8 cellular contexts compared by ENCODE assay signal in the genomic region with DNA sequence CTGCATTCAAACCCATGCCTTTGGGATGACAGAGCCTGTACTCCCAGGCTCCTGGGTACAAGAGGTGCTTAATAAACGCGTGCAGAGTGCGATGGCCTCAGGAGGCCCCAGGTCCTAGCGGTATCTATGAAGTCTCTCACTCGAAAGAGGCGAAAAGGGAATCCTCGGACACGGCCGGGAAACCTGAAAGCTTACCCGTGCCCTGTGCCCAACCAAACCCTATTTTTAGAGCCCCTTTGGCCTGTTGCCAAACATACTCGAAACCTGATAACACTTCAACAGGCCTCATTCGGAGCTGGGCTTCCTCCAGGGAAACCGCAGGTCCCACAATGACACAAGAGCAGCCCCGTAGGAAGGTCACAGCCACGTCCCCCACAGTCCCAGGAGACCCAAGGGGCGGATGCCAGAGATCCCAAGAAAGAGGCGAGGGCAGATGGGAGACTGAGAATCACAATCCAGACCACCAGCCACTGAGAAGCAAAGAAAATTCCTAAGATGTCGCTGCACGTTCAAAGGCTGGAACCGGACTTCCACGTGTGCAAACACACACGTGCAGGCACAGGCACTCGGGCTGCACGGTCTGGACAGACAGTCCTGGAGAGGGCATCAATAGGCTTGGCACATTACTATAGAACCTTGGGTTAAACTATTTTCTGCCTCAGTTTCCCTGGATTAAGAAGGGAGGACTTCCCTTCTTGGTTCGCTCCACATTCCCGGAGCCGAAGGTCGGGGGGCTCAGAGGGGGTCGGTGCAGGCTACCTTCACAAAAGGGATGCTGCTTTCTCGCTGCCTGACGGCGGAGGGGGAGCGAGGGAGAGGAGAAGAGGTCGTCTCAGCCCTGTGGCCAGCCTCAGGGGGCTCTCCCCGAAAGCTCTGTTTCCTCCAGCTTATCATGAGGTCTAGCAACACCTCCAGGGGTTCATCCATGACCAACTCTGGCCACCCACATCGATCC. TPM values are rescaled to one million over a fixed set of nuclear protein-coding genes. Genes with fewer than 3 reads are reported as not detected.
DNase-seq lines count a peak whose midpoint lies in the region; ATAC-seq, FAIRE-seq and TF ChIP-seq lines count a peak whose summit lies in the region.

No MANE protein-coding gene starts in this region.

- H3K36me3 ChIP-seq in Karpas-422 (ENCODE audit: insufficient read depth, low read length) (no peaks in the 10 kb centered on the region), left ventricle myocardium inferior (peaks cover 6% of the 10 kb centered on the region), tibial nerve (peaks cover 0 to 8% (median 0%) of the 10 kb centered on the region in 3 donors)

- H3K9me3 ChIP-seq in Karpas-422 (ENCODE audit: low read length) (no peaks in the 10 kb centered on the region), left ventricle myocardium inferior (replicated peaks) (no peaks in the 10 kb centered on the region), tibial nerve (no peaks in the 10 kb centered on the region)

- DNase-seq in GM12892 (ENCODE audit: insufficient read length) (no peak), Karpas-422 (peak; percentile 70), left ventricle myocardium inferior (peak; percentile 69), tibial nerve (ENCODE audit: low spot score in 2 of 2) (peak in 1 of 2 donors; percentile 40), HTR-8/SVneo (ENCODE audit: insufficient read length, low spot score) (no peak)
- peak; percentile 23 for DNase-seq in activated CD4-positive, alpha-beta T cell treated with anti-CD3 and anti-CD28 coated beads, Interleukin-2, amount 50 U/mL, for 1 hour

- H3K4me1 ChIP-seq in Karpas-422 (ENCODE audit: low read length), result peaks cover 16% of the 10 kb centered on the region
- peaks cover 100% of the 10 kb centered on the region for H3K4me1 ChIP-seq in left ventricle myocardium inferior
- peaks cover 0 to 99% (median 81%) of the 10 kb centered on the region in 4 donors for H3K4me1 ChIP-seq in tibial nerve

- H3K4me2 ChIP-seq in Karpas-422 (ENCODE audit: low read depth, low read length, poor library complexity, severe bottlenecking), result no peak overlapping the region

- no peak for TF ChIP-seq POLR2A in GM12892 (IDR thresholded peaks at IDR 0.05; ENCODE audit: low read depth, low read length)
- no peak for TF ChIP-seq POLR2A in tibial nerve (IDR thresholded peaks at IDR 0.05)

- H2AFZ ChIP-seq in Karpas-422 (ENCODE audit: low read length), result no peak overlapping the region

- H3K27ac ChIP-seq in Karpas-422 (ENCODE audit: low read length), result no peak overlapping the region
- H3K27ac ChIP-seq in left ventricle myocardium inferior (replicated peaks), result peak overlapping the region; percentile 97
- H3K27ac ChIP-seq in tibial nerve, result peak overlapping the region; percentile 52 to 91 (median 80)

- no peak overlapping the region for H3K9ac ChIP-seq in Karpas-422 (ENCODE audit: low read length)

- no peaks in the 10 kb centered on the region for H3K27me3 ChIP-seq in Karpas-422 (ENCODE audit: low read length)
- no peaks in the 10 kb centered on the region for H3K27me3 ChIP-seq in left ventricle myocardium inferior (ENCODE audit: low read depth)
- H3K27me3 ChIP-seq in tibial nerve, result no peaks in the 10 kb centered on the region

- H3K79me2 ChIP-seq in Karpas-422 (ENCODE audit: low read length), result no peaks in the 10 kb centered on the region

- H3K4me3 ChIP-seq in Karpas-422 (ENCODE audit: low read length) (no peak overlapping the region), left ventricle myocardium inferior (peak overlapping the region; percentile 82), tibial nerve (no peak overlapping the region)

- no peaks in the 10 kb centered on the region for H3K9me2 ChIP-seq in Karpas-422 (replicated peaks; ENCODE audit: insufficient read depth, low read length)

- no peaks in the 10 kb centered on the region; the same call in 1 of the 2 replicates for H4K20me1 ChIP-seq in Karpas-422 (ENCODE audit: insufficient read depth, low read depth, low read length)

- TF ChIP-seq CTCF in left ventricle myocardium inferior (IDR thresholded peaks at IDR 0.05; ENCODE audit: borderline replicate concordance), result no peak
- TF ChIP-seq CTCF in tibial nerve (IDR thresholded peaks at IDR 0.05), result no peak

- intact Hi-C loops in left ventricle myocardium inferior (cut with micrococcal nuclease), result loop anchor here (10.0 kb wide), 2 partner anchors 62 to 68 kb away; no protein-coding TSS in a partner anchor

- 62 to 63% methylated on average over 35 to 36 of the region's 36 CpGs for WGBS in tibial nerve, 2 donors

- ATAC-seq in GM18909 (IDR thresholded peaks at IDR 0.05; ENCODE audit: poor library complexity, unreplicated experiment), result no peak
- ATAC-seq in GM18873 (IDR thresholded peaks at IDR 0.05; ENCODE audit: low FRiP score, unreplicated experiment), result no peak

- FAIRE-seq in GM12892 (lab: Jason Lieb, UNC) (peak; percentile 95), HTR-8/SVneo (lab: Jason Lieb, UNC) (no peak)

- TF ChIP-seq EP300 in tibial nerve (IDR thresholded peaks at IDR 0.05), result peak in 1 of 2 donors; percentile 11

RNA-seq across cellular contexts. Expression of a gene that starts 8.2 kb away (rescaled TPM):
- 0.64 TPM for polyA plus RNA-seq in GM12892 (2012; ENCODE audit: missing spikeins)
- total RNA-seq in Karpas-422 (2014; rRNA removed; shearing (Covaris generic); ENCODE audit: low replicate concordance), result 0.43 and 2.9 TPM in 2 replicates
- 17.2 TPM for total RNA-seq in left ventricle myocardium inferior
- 10 to 100 TPM in 2 of 4 donors, 1 to 10 TPM in 2; 7.5 to 22.2 (median 10.2) TPM for total RNA-seq in tibial nerve

Comparison
In these comparisons a context has a peak if more than half of its experiments do, and no peak if none do; other contexts are left out.
1. DNase-seq: peak in Karpas-422 (single experiment), activated CD4-positive, alpha-beta T cell treated with anti-CD3 and anti-CD28 coated beads, Interleukin-2, amount 50 U/mL, for 1 hour (single experiment) and left ventricle myocardium inferior (single experiment); none in GM12892 (single experiment) and HTR-8/SVneo (single experiment).